12 cellular contexts compared by ENCODE assay signal in genomic region chrX:53356186-53356585, GRCh38.
DNase-seq lines count a peak whose midpoint lies in the region; ATAC-seq and TF ChIP-seq lines count a peak whose summit lies in the region.
"Had no signal": no experiment of that assay in that cellular context is flagged by ENCODE, and none has a peak within 500 bp of the region (broad histone marks: within the 10 kb centered on the region; RNA-seq: fewer than 3 reads in every experiment).

No MANE protein-coding gene starts in this region.

- H3K9ac ChIP-seq in adipocyte (ENCODE audit: low read length), result no peak overlapping the region
- H3K9ac ChIP-seq in mesendoderm (ENCODE audit: low read length), result no peak overlapping the region

- H4K5ac ChIP-seq in mesendoderm (ENCODE audit: low read length), result no peak overlapping the region

- H3K4me3 ChIP-seq in adipocyte (ENCODE audit: low read length) (no peak overlapping the region), mesendoderm (ENCODE audit: low read length) (no peak overlapping the region)
- H3K4me3 ChIP-seq: thyroid gland had no signal

- WGBS in mesendoderm (ENCODE audit: extremely low coverage, insufficient coverage, low lambda C conversion rate), result no CpG with 5 or more reads among the region's 14 CpGs

- peaks cover 3% of the 10 kb centered on the region for H3K27me3 ChIP-seq in adipocyte (replicated peaks; ENCODE audit: control insufficient read depth, insufficient read depth, low read length)
- H3K27me3 ChIP-seq in mesendoderm (ENCODE audit: insufficient read depth, low read length, poor library complexity), result no peaks in the 10 kb centered on the region
- H3K27me3 ChIP-seq: thyroid gland had no signal

- H4K8ac ChIP-seq in mesendoderm (ENCODE audit: low read depth, low read length), result no peak overlapping the region

- DNase-seq in activated CD4-positive, CD25-positive, alpha-beta regulatory T cell treated with anti-CD3 and anti-CD28 coated beads, Interleukin-2, amount 50 U/mL, for 72 hours, result peak; percentile 55
- DNase-seq in HEK293T (ENCODE audit: extremely low spot score) (peak; percentile 62), adipocyte (ENCODE audit: low read depth) (peak; percentile 4), mesendoderm (peak; percentile 43), occipital lobe (lab: John Stamatoyannopoulos, UW) (no peak), NCI-H1092 (lab: John Stamatoyannopoulos, UW) (no peak)
- DNase-seq in activated CD8-positive, alpha-beta memory T cell treated with anti-CD3 and anti-CD28 coated beads, Interleukin-2, amount 50 U/mL, for 4 hours, result no peak
- DNase-seq: islet precursor cell, NCI-H1436, thyroid gland had no signal

- no peak overlapping the region for H2BK5ac ChIP-seq in mesendoderm (ENCODE audit: low read length)

- no peak overlapping the region for H2AK5ac ChIP-seq in mesendoderm (ENCODE audit: low read length)

- CTCF ChIA-PET in HEK293T (lab: Yijun Ruan, JAX), result no interaction called here

- H3K18ac ChIP-seq in mesendoderm (ENCODE audit: low read length), result no peak overlapping the region

- H3K36me3 ChIP-seq in adipocyte (ENCODE audit: control insufficient read depth, insufficient read depth, low read length, severe bottlenecking) (no peaks in the 10 kb centered on the region), mesendoderm (ENCODE audit: control insufficient read depth, insufficient read depth, low read length) (no peaks in the 10 kb centered on the region)
- H3K36me3 ChIP-seq: thyroid gland had no signal

- H3K56ac ChIP-seq in mesendoderm (ENCODE audit: low read length), result no peak overlapping the region

- H3K23ac ChIP-seq in mesendoderm (ENCODE audit: low read length), result no peak overlapping the region

- no peak overlapping the region for H3K4me2 ChIP-seq in mesendoderm (ENCODE audit: low read length)

- peaks cover 8% of the 10 kb centered on the region for H3K9me3 ChIP-seq in adipocyte (ENCODE audit: control insufficient read depth, low read length)
- H3K9me3 ChIP-seq: thyroid gland had no signal

- no peaks in the 10 kb centered on the region for H3K79me1 ChIP-seq in mesendoderm (ENCODE audit: low read length)

- H3K4ac ChIP-seq in mesendoderm (ENCODE audit: low read depth, low read length), result no peak overlapping the region

- no peaks in the 10 kb centered on the region for H3K79me2 ChIP-seq in mesendoderm (ENCODE audit: control insufficient read depth, insufficient read depth, low read length)

- no peak overlapping the region for H3K27ac ChIP-seq in mesendoderm (ENCODE audit: low read depth, low read length)
- H3K27ac ChIP-seq: thyroid gland had no signal

- H3K4me1 ChIP-seq in adipocyte (ENCODE audit: control insufficient read depth, insufficient read depth, low read length) (no peaks in the 10 kb centered on the region), mesendoderm (ENCODE audit: control insufficient read depth, low read depth, low read length) (no peaks in the 10 kb centered on the region)
- H3K4me1 ChIP-seq: thyroid gland had no signal

- POLR2A ChIA-PET in HEK293T (lab: Yijun Ruan, JAX), result no interaction called here

- no peak overlapping the region for H2BK15ac ChIP-seq in mesendoderm (replicated peaks; ENCODE audit: low read depth)

- no peak for ATAC-seq in activated CD4-positive, CD25-positive, alpha-beta regulatory T cell treated with anti-CD3 and anti-CD28 coated beads, Interleukin-2, amount 50 U/mL, for 24 hours
- ATAC-seq: sciatic nerve had no signal

- H2BK120ac ChIP-seq in mesendoderm (ENCODE audit: low read depth, low read length), result no peak overlapping the region

TF ChIP-seq in HEK293T, 16 proteins besides CTCF, POLR2A, EP300 and RAD21:
- TF ChIP-seq LEF1 (IDR thresholded peaks at IDR 0.05; ENCODE audit: borderline replicate concordance) (no peak), PKNOX1 (IDR thresholded peaks at IDR 0.05) (no peak), ELF4 (IDR thresholded peaks at IDR 0.05) (no peak), ARNT (IDR thresholded peaks at IDR 0.05) (no peak)

Comparison
In these comparisons a context has a peak if more than half of its experiments do, and no peak if none do; other contexts are left out.
1. DNase-seq: peak in activated CD4-positive, CD25-positive, alpha-beta regulatory T cell treated with anti-CD3 and anti-CD28 coated beads, Interleukin-2, amount 50 U/mL, for 72 hours (single experiment), HEK293T (single experiment), adipocyte (single experiment) and mesendoderm (single experiment); none in occipital lobe (single experiment), activated CD8-positive, alpha-beta memory T cell treated with anti-CD3 and anti-CD28 coated beads, Interleukin-2, amount 50 U/mL, for 4 hours (single experiment) and NCI-H1092 (single experiment).